ENCODE assay signal across 27 cellular contexts in the genomic region with DNA sequence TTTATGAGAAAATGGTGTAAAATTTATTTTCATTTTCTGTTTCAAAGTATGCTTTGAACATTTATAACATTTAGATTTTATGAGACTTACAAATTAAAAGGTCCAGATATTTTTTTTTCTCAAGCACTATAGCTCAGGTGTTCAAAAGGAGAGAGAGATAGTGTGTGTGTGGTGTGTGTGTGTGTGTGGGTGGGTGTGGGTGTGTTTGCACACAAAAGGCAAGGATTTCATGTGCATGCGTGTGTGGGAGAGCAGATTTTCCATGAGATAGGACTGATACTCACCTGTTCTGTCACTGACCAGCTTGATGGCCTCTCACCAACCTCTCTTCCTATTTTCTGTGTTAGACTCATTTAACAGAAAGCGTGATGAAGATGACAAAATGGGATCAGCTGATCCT.
"Had no signal": no experiment of that assay in that cellular context is flagged by ENCODE, and none has a peak within 500 bp of the region (broad histone marks: within the 10 kb centered on the region; RNA-seq: fewer than 3 reads in every experiment).

No MANE protein-coding gene starts in this region.

- H3K4me3 Mint-ChIP-seq: activated naive CD8-positive, alpha-beta T cell treated with anti-CD3 and anti-CD28 coated beads for 36 hours; activated T-cell treated with anti-CD3 and anti-CD28 coated beads, Interleukin-2, amount 50 U/mL, for 4 hours; central memory CD8-positive, alpha-beta T cell; endodermal cell; naive B cell; neural progenitor cell; stimulated activated naive CD8-positive, alpha-beta T cell treated with anti-CD3 and anti-CD28 coated beads, Interleukin-15, Interleukin-2, amounts not matched to agents 100 ng/mL and 50 ng/mL, for 24 hours; T-helper 1 cell treated with Interleukin-12 subunit alpha and Interleukin-12 subunit beta and Interleukin-4 antibody, amounts not matched to agents 30 μg/mL and 1 μg/mL, for 36 hours; WTC11 had no signal

- H3K27me3 Mint-ChIP-seq: activated naive CD8-positive, alpha-beta T cell treated with anti-CD3 and anti-CD28 coated beads for 36 hours; central memory CD8-positive, alpha-beta T cell; naive B cell; progenitor cell of endocrine pancreas; stimulated activated naive CD8-positive, alpha-beta T cell treated with anti-CD3 and anti-CD28 coated beads, Interleukin-15, Interleukin-2, amounts not matched to agents 100 ng/mL and 50 ng/mL, for 24 hours had no signal

- H3K9ac ChIP-seq: neural progenitor cell had no signal

- H3K9me3 ChIP-seq: breast epithelium, lower lobe of right lung, spleen, thyroid gland, upper lobe of right lung had no signal

- H3K4me3 ChIP-seq: breast epithelium, coronary artery, lower lobe of right lung, neural progenitor cell, spleen, thyroid gland, upper lobe of right lung had no signal

- H3K36me3 Mint-ChIP-seq: activated naive CD8-positive, alpha-beta T cell treated with anti-CD3 and anti-CD28 coated beads for 36 hours; naive B cell; neural progenitor cell; WTC11 had no signal

- H3K4me1 Mint-ChIP-seq: activated naive CD8-positive, alpha-beta T cell treated with anti-CD3 and anti-CD28 coated beads for 36 hours; central memory CD8-positive, alpha-beta T cell; endodermal cell; naive B cell had no signal

- H3K27ac ChIP-seq: breast epithelium, coronary artery, epithelial cell of prostate, lower lobe of right lung, neural progenitor cell, spleen, thyroid gland, upper lobe of right lung had no signal

- H3K27me3 ChIP-seq: breast epithelium, neural progenitor cell, spleen, thyroid gland, upper lobe of right lung had no signal

- H3K27ac Mint-ChIP-seq: activated naive CD8-positive, alpha-beta T cell treated with anti-CD3 and anti-CD28 coated beads for 36 hours; activated T-helper 2 cell treated with anti-CD3 and anti-CD28 coated beads, Interferon-gamma antibody, Interleukin-2, Interleukin-4, amounts not matched to agents 10 μg/mL and 5 μg/mL and 100 μg/mL, durations not matched to agents 14 hours and 24 hours and 36 hours; endodermal cell; naive B cell; neural progenitor cell; progenitor cell of endocrine pancreas; stimulated activated naive CD8-positive, alpha-beta T cell treated with anti-CD3 and anti-CD28 coated beads, Interleukin-15, Interleukin-2, amounts not matched to agents 100 ng/mL and 50 ng/mL, for 24 hours; T-helper 1 cell treated with Interleukin-12 subunit alpha and Interleukin-12 subunit beta and Interleukin-4 antibody, amounts not matched to agents 30 μg/mL and 1 μg/mL, for 36 hours; WTC11 had no signal

- H3K9me3 Mint-ChIP-seq: activated naive CD8-positive, alpha-beta T cell treated with anti-CD3 and anti-CD28 coated beads for 36 hours; activated T-helper 2 cell treated with anti-CD3 and anti-CD28 coated beads, Interferon-gamma antibody, Interleukin-2, Interleukin-4, amounts not matched to agents 10 μg/mL and 5 μg/mL and 100 μg/mL, durations not matched to agents 14 hours and 24 hours and 36 hours; endodermal cell; naive B cell; stimulated activated naive CD8-positive, alpha-beta T cell treated with anti-CD3 and anti-CD28 coated beads, Interleukin-15, Interleukin-2, amounts not matched to agents 100 ng/mL and 50 ng/mL, for 24 hours; WTC11 had no signal

- H3K4me2 ChIP-seq: neural progenitor cell had no signal

- H3K4me1 ChIP-seq: breast epithelium, lower lobe of right lung, neural progenitor cell, spleen, thyroid gland, upper lobe of right lung had no signal

- H3K36me3 ChIP-seq: breast epithelium, lower lobe of right lung, neural progenitor cell, spleen, thyroid gland, upper lobe of right lung had no signal

- ATAC-seq: activated T-cell treated with anti-CD3 and anti-CD28 coated beads, Interleukin-2, amount 50 U/mL, for 4 hours; left lobe of liver; lower lobe of right lung; upper lobe of right lung; WTC11 had no signal

- H2AFZ ChIP-seq: neural progenitor cell had no signal

- DNase-seq: activated CD4-positive, alpha-beta T cell treated with anti-CD3 and anti-CD28 coated beads, Interleukin-2, amount 50 U/mL, for 48 hours; activated CD8-positive, alpha-beta memory T cell treated with anti-CD3 and anti-CD28 coated beads, Interleukin-2, amount 50 U/mL, for 48 hours; activated naive CD4-positive, alpha-beta T cell treated with Interleukin-2 at 50 U/mL for 16 hours; activated naive CD8-positive, alpha-beta T cell treated with anti-CD3 and anti-CD28 coated beads for 36 hours; activated T-cell treated with anti-CD3 and anti-CD28 coated beads, Interleukin-2, amount 50 U/mL, for 4 hours; endodermal cell; kidney; lower lobe of right lung; mesendoderm; naive B cell; spleen; stimulated activated CD4-positive, alpha-beta T cell treated with anti-CD3 and anti-CD28 coated beads, Interleukin-4, amount 100 ng/mL, for 4 hours; substantia nigra; T1000; thyroid gland; upper lobe of right lung had no signal
